ENCODE assay signal across 8 cellular contexts in genomic region chr17:3636908-3637373, GRCh38. TPM values are rescaled to one million over a fixed set of nuclear protein-coding genes. Genes with fewer than 3 reads are reported as not detected.
DNase-seq lines count a peak whose midpoint lies in the region; ATAC-seq and TF ChIP-seq lines count a peak whose summit lies in the region.

No MANE protein-coding gene starts in this region.

- H3K4me1 ChIP-seq in Caco-2, result no peaks in the 10 kb centered on the region
- peaks cover 5% of the 10 kb centered on the region; the same call in 1 of the 2 replicates for H3K4me1 ChIP-seq in GM23248 (ENCODE audit: insufficient read depth)
- 0 out of 2 replicates have a peak, but pooled peaks cover 4% of the 10 kb centered on the region for H3K4me1 ChIP-seq in Panc1 (ENCODE audit: control insufficient read depth, insufficient read depth, low read length)

- peak overlapping the region; percentile 76 for H3K4me3 ChIP-seq in Caco-2 (ENCODE audit: low read depth, low read length)
- H3K4me3 ChIP-seq in GM23248, result peak overlapping the region; percentile 79
- peak overlapping the region; percentile 80 to 85 for H3K4me3 ChIP-seq in Panc1 (ENCODE audit: low read depth in 2 of 2, low read length in 2 of 2)
- peak overlapping the region; percentile 78 for H3K4me3 ChIP-seq in epithelial cell of esophagus (ENCODE audit: low read length)

- H3K27ac Mint-ChIP-seq in Caco-2 (ENCODE audit: unreplicated experiment), result peak overlapping the region; percentile 99

- H3K36me3 Mint-ChIP-seq in Caco-2 (ENCODE audit: insufficient read depth, unreplicated experiment), result peaks cover 6% of the 10 kb centered on the region

- H3K4me3 Mint-ChIP-seq in Caco-2 (ENCODE audit: unreplicated experiment), result peak overlapping the region; percentile 81

- peak overlapping the region; percentile 86 for H3K4me2 ChIP-seq in GM23248 (ENCODE audit: unreplicated experiment)

- no peaks in the 10 kb centered on the region for H3K9me3 ChIP-seq in Caco-2
- H3K9me3 ChIP-seq in GM23248 (ENCODE audit: low read depth), result no peaks in the 10 kb centered on the region
- no peaks in the 10 kb centered on the region for H3K9me3 ChIP-seq in Panc1 (ENCODE audit: control insufficient read depth, insufficient read depth, low read depth, low read length)

- DNase-seq in Caco-2 (no peak), GM23248 (peak; percentile 47), Panc1 (ENCODE audit: low read depth, low spot score) (no peak), epithelial cell of esophagus (ENCODE audit: low read depth) (no peak), omental fat pad (ENCODE audit: low spot score) (no peak), SW480 (ENCODE audit: low spot score) (no peak), NCI-H510A (lab: John Stamatoyannopoulos, UW) (no peak), OCI-M2 (lab: John Stamatoyannopoulos, UW; ENCODE audit: unreplicated experiment) (no peak)

- no peaks in the 10 kb centered on the region for H3K27me3 ChIP-seq in Caco-2 (replicated peaks; ENCODE audit: control insufficient read depth, insufficient read depth, low read length)
- no peaks in the 10 kb centered on the region for H3K27me3 ChIP-seq in GM23248 (replicated peaks; ENCODE audit: insufficient read depth)
- H3K27me3 ChIP-seq in Panc1 (ENCODE audit: control insufficient read depth, insufficient read depth, low read length), result no peaks in the 10 kb centered on the region

- 0 out of 2 replicates have a peak, but pooled peaks cover 3% of the 10 kb centered on the region for H3K79me2 ChIP-seq in GM23248 (ENCODE audit: insufficient read depth)

- H3K27ac ChIP-seq in GM23248 (peak overlapping the region; percentile 83; the same call in 1 of the 2 replicates), Panc1 (ENCODE audit: low read length) (peak overlapping the region; percentile 86)

- no peaks in the 10 kb centered on the region for H3K27me3 Mint-ChIP-seq in Caco-2 (ENCODE audit: insufficient read depth, unreplicated experiment)

- in situ Hi-C loops in GM23248 (cut with MboI) (loop anchor here (25.0 kb wide), 1 partner anchor 600 kb away; no protein-coding TSS in a partner anchor), Panc1 (cut with HindIII; ENCODE audit: low pct_unique_long_range_greater_than_20kb, low sequenced_read_pairs) (no loop called here)

- no peaks in the 10 kb centered on the region for H3K9me2 ChIP-seq in GM23248 (ENCODE audit: insufficient read depth)

- peak overlapping the region; percentile 85 for H2AFZ ChIP-seq in GM23248

- H4K20me1 ChIP-seq in GM23248 (ENCODE audit: insufficient read depth), result no peaks in the 10 kb centered on the region

- BruUV-seq in Caco-2 (replicated peaks; lab: Mats Ljungman, UMichigan) (TSS peak; percentile 45), Panc1 (replicated peaks; lab: Mats Ljungman, UMichigan) (no TSS peak)

- no peaks in the 10 kb centered on the region for H3F3A ChIP-seq in GM23248 (ENCODE audit: insufficient read depth)

- H3K9me3 Mint-ChIP-seq in Caco-2 (ENCODE audit: unreplicated experiment), result no peaks in the 10 kb centered on the region

- no peaks in the 10 kb centered on the region for H3K4me1 Mint-ChIP-seq in Caco-2 (ENCODE audit: low read depth, unreplicated experiment)

- peak overlapping the region; percentile 80 for H3K9ac ChIP-seq in GM23248

- intact Hi-C loops in Caco-2 (cut with micrococcal nuclease; ENCODE audit: unreplicated experiment) (loop anchor here (1.0 kb wide), 1 partner anchor 25 kb away; no protein-coding TSS in a partner anchor), Panc1 (cut with micrococcal nuclease; ENCODE audit: unreplicated experiment) (no loop called here)

- POLR2A ChIA-PET in Caco-2 (lab: Charles Lee) (interaction anchor here (1.0 to 1.4 kb wide), 2 partner anchors 30 to 107 kb away, joined by 9 read pairs; no protein-coding TSS in a partner anchor), Panc1 (lab: Charles Lee) (interaction anchor here (0.5 kb wide), 1 partner anchor 18 kb away, joined by 4 read pairs; no protein-coding TSS in a partner anchor)

- 1% methylated on average over 23 to 29 of the region's 31 CpGs for WGBS in GM23248 (ENCODE audit: low coverage in 1 of 2, low lambda C conversion rate in 2 of 2, missing lambda C conversion rate in 2 of 2), 2 experiments

- H3K36me3 ChIP-seq in Caco-2 (ENCODE audit: control insufficient read depth, insufficient read depth, low read length) (no peaks in the 10 kb centered on the region), GM23248 (ENCODE audit: low read depth) (no peaks in the 10 kb centered on the region), Panc1 (ENCODE audit: control insufficient read depth, insufficient read depth, low read length) (peaks cover 2% of the 10 kb centered on the region; the same call in 1 of the 2 replicates)

- CTCF ChIA-PET in Caco-2 (lab: Charles Lee) (interaction anchor here (0.7 to 1.7 kb wide), 2 partner anchors 30 to 35 kb away, joined by 4 to 6 read pairs; no protein-coding TSS in a partner anchor), Panc1 (lab: Charles Lee) (no interaction called here)

- ATAC-seq in Panc1 (0 out of 2 replicates have a peak, but pooled peaks have one; percentile 2), omental fat pad (ENCODE audit: low FRiP score) (peak; percentile 3)

- TF ChIP-seq CTCF in Caco-2 (IDR thresholded peaks at IDR 0.05; ENCODE audit: insufficient read depth in 1 of 2, low read depth in 1 of 2, low read length in 1 of 2, severe bottlenecking in 1 of 2, unreplicated experiment in 1 of 2), result no peak
- TF ChIP-seq CTCF in Panc1 (IDR thresholded peaks at IDR 0.05), result no peak
- no peak for TF ChIP-seq CTCF in epithelial cell of esophagus (IDR thresholded peaks at IDR 0.05; ENCODE audit: insufficient read depth, low read depth, low read length, missing control alignments)
- TF ChIP-seq CTCF in omental fat pad (IDR thresholded peaks at IDR 0.05), result no peak

RNA-seq across cellular contexts. Expression of gene CTNS, which starts 0.4 kb away (rescaled TPM):
- total RNA-seq in Caco-2 (2022), result 11.8 and 15.6 TPM in 2 replicates
- 7.5 and 16.6 TPM in 2 replicates for total RNA-seq in GM23248 (2014; rRNA removed; shearing (Covaris generic))
- polyA plus RNA-seq in GM23248 (2016; fragmentation: Nextera tagmentation; extraction: Ambion mirVana), result 7.2 and 7.8 TPM in 2 replicates
- 20.4 TPM for total RNA-seq in Panc1 (2021; ENCODE audit: unreplicated experiment)
- polyA plus RNA-seq in Panc1 (2012; ENCODE audit: insufficient read length), result 18.0 TPM
- 10 to 100 TPM; 18.8 to 29.9 (median 23.1) TPM for total RNA-seq in omental fat pad

RNA-seq across cellular contexts. Expression of gene SHPK, which starts 0.9 kb away (rescaled TPM):
- total RNA-seq in Caco-2 (2022) (17.4 and 17.7 TPM in 2 replicates), Panc1 (2021; ENCODE audit: unreplicated experiment) (8.4 TPM), omental fat pad (10 to 100 TPM in 3 of 4 donors, 1 to 10 TPM in 1; 9.4 to 25.5 (median 12.1) TPM)
- total RNA-seq in GM23248 (2014; rRNA removed; shearing (Covaris generic)), result 5.8 and 7.0 TPM in 2 replicates
- 3.1 and 4.2 TPM in 2 replicates for polyA plus RNA-seq in GM23248 (2016; fragmentation: Nextera tagmentation; extraction: Ambion mirVana)
- 5.3 TPM for polyA plus RNA-seq in Panc1 (2012; ENCODE audit: insufficient read length)

RNA-seq across cellular contexts. Expression of gene TRPV1, which starts 27.7 kb away (rescaled TPM):
- total RNA-seq in Caco-2 (2022) (1.8 and 3.1 TPM in 2 replicates), Panc1 (2021; ENCODE audit: unreplicated experiment) (3.4 TPM), omental fat pad (1 to 10 TPM; 1.7 to 9.9 (median 2.7) TPM)
- total RNA-seq in GM23248 (2014; rRNA removed; shearing (Covaris generic)), result 0.86 and 1.5 TPM in 2 replicates
- polyA plus RNA-seq in GM23248 (2016; fragmentation: Nextera tagmentation; extraction: Ambion mirVana), result 0.78 and 0.89 TPM in 2 replicates
- 2.4 TPM for polyA plus RNA-seq in Panc1 (2012; ENCODE audit: insufficient read length)

RNA-seq across cellular contexts. Expression of gene TAX1BP3, which starts 31.4 kb away (rescaled TPM):
- total RNA-seq in Caco-2 (2022), result 58.2 and 61.9 TPM in 2 replicates
- total RNA-seq in GM23248 (2014; rRNA removed; shearing (Covaris generic)), result 270 and 418 TPM in 2 replicates
- polyA plus RNA-seq in GM23248 (2016; fragmentation: Nextera tagmentation; extraction: Ambion mirVana), result 331 and 350 TPM in 2 replicates
- total RNA-seq in Panc1 (2021; ENCODE audit: unreplicated experiment), result 122 TPM
- 127 TPM for polyA plus RNA-seq in Panc1 (2012; ENCODE audit: insufficient read length)
- 100 to 1,000 TPM in 2 of 4 donors, 10 to 100 TPM in 2; 69.8 to 141 (median 100) TPM for total RNA-seq in omental fat pad

RNA-seq across cellular contexts. Expression of gene EMC6, which starts 31.7 kb away (rescaled TPM):
- total RNA-seq in Caco-2 (2022) (35.1 and 36.8 TPM in 2 replicates), Panc1 (2021; ENCODE audit: unreplicated experiment) (65.9 TPM), omental fat pad (10 to 100 TPM in 3 of 4 donors, 1 to 10 TPM in 1; 9.8 to 19.4 (median 13.0) TPM)
- 28.6 and 38.4 TPM in 2 replicates for total RNA-seq in GM23248 (2014; rRNA removed; shearing (Covaris generic))
- polyA plus RNA-seq in GM23248 (2016; fragmentation: Nextera tagmentation; extraction: Ambion mirVana), result 113 and 114 TPM in 2 replicates
- 54.6 TPM for polyA plus RNA-seq in Panc1 (2012; ENCODE audit: insufficient read length)
